Comparison of ENCODE assay signal across 8 cellular contexts in the genomic region with DNA sequence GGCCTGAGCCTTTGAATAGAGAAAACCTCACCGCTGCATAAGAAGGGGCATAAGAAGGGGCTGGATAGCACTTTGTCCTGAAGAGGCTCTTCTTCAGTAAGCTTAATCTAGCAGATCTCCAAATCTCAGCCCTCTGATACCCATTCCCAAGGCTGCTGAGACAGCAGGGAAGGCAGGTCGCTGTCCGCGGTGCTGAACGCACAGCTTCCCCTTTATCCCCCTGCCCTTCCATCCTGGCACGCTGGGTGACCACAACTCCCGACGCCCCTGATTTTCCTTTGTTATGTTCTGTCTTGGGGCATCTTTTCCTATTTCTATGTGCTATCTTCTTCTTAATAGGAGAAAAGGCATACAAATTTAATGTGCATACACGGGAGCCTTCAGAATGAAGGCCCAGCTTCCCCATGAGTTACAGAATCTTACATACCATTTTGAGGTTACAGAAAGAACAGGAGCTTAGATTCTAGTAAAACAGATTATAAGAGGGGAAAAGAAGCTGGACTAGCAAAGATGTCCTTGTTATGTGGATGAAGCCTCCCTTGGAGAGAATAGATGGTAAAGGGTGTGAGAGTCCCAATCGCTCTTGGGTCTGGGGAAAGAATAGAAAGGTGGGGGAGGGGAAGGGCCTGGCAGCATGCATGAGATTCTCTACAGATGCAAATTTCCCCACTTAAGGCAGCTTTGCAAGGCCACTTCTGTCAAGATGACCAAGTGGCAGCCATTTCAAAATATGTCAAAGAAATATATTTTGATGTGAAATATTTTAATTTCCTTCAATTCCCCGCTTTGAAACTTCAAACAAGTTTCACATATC. TPM values are rescaled to one million over a fixed set of nuclear protein-coding genes. Genes with fewer than 3 reads are reported as not detected.
DNase-seq lines count a peak whose midpoint lies in the region; ATAC-seq, FAIRE-seq and TF ChIP-seq lines count a peak whose summit lies in the region.
"Had no signal": no experiment of that assay in that cellular context is flagged by ENCODE, and none has a peak within 500 bp of the region (broad histone marks: within the 10 kb centered on the region; RNA-seq: fewer than 3 reads in every experiment).

No MANE protein-coding gene starts in this region.

- H3K36me3 Mint-ChIP-seq in endodermal cell (ENCODE audit: low read depth) = no peaks in the 10 kb centered on the region
- H3K36me3 Mint-ChIP-seq in activated T-helper 17 cell treated with anti-CD3 and anti-CD28 coated beads, Interleukin-2, amount 50 U/mL, for 72 hours (ENCODE audit: low read depth) = no peaks in the 10 kb centered on the region

- peaks cover 4% of the 10 kb centered on the region for H3K27me3 Mint-ChIP-seq in endodermal cell (ENCODE audit: insufficient read depth)
- peaks cover 22% of the 10 kb centered on the region for H3K27me3 Mint-ChIP-seq in activated T-helper 17 cell treated with anti-CD3 and anti-CD28 coated beads, Interleukin-2, amount 50 U/mL, for 72 hours

- no peak overlapping the region for H2AK5ac ChIP-seq in mesendoderm (ENCODE audit: low read length)

- H2BK5ac ChIP-seq in mesendoderm (ENCODE audit: low read length) = no peak overlapping the region

- intact Hi-C loops in ascending aorta (cut with DNase I) = no loop called here

- no peaks in the 10 kb centered on the region for H3K36me3 ChIP-seq in endodermal cell (ENCODE audit: control insufficient read depth, insufficient read depth, low read length)
- H3K36me3 ChIP-seq in mesendoderm (ENCODE audit: control insufficient read depth, insufficient read depth, low read length) = no peaks in the 10 kb centered on the region
- H3K36me3 ChIP-seq in ascending aorta = no peaks in the 10 kb centered on the region

- H3K79me2 ChIP-seq in mesendoderm (ENCODE audit: control insufficient read depth, insufficient read depth, low read length) = no peaks in the 10 kb centered on the region

- no peak overlapping the region for H3K18ac ChIP-seq in mesendoderm (ENCODE audit: low read length)

- peak; percentile 40 for DNase-seq in HFF-Myc (ENCODE audit: extremely low read depth, low read depth)
- peak; percentile 5 for DNase-seq in RCC 7860 (ENCODE audit: low spot score)
- DNase-seq in endodermal cell = peak; percentile 94
- DNase-seq in mesendoderm = peak; percentile 90
- DNase-seq in ascending aorta (ENCODE audit: low spot score in 2 of 2) = no peak

- peaks cover 3% of the 10 kb centered on the region for H3K9me3 Mint-ChIP-seq in endodermal cell
- peaks cover 4% of the 10 kb centered on the region for H3K9me3 Mint-ChIP-seq in activated T-helper 17 cell treated with anti-CD3 and anti-CD28 coated beads, Interleukin-2, amount 50 U/mL, for 72 hours

- H2BK120ac ChIP-seq in mesendoderm (ENCODE audit: low read depth, low read length) = no peak overlapping the region

- H3K4ac ChIP-seq in mesendoderm (ENCODE audit: low read depth, low read length) = no peak overlapping the region

- H3K27ac Mint-ChIP-seq in endodermal cell = no peak overlapping the region
- no peak overlapping the region for H3K27ac Mint-ChIP-seq in activated T-helper 17 cell treated with anti-CD3 and anti-CD28 coated beads, Interleukin-2, amount 50 U/mL, for 72 hours

- no peak overlapping the region for H3K4me3 Mint-ChIP-seq in endodermal cell
- no peak overlapping the region for H3K4me3 Mint-ChIP-seq in activated T-helper 17 cell treated with anti-CD3 and anti-CD28 coated beads, Interleukin-2, amount 50 U/mL, for 72 hours

- no peak overlapping the region for H4K8ac ChIP-seq in mesendoderm (ENCODE audit: low read depth, low read length)

- TF ChIP-seq CTCF in HFF-Myc (IDR thresholded peaks at IDR 0.05; ENCODE audit: low read depth, low read length, missing control alignments) (no peak), endodermal cell (conservative IDR thresholded peaks at IDR 0.05) (peak; percentile 23), ascending aorta (IDR thresholded peaks at IDR 0.05) (no peak)

- FAIRE-seq in RCC 7860 (lab: Jason Lieb, UNC) = no peak

- no peak overlapping the region for H3K23ac ChIP-seq in mesendoderm (ENCODE audit: low read length)

- no peak overlapping the region for H3K4me2 ChIP-seq in mesendoderm (ENCODE audit: low read length)

- H3K56ac ChIP-seq in mesendoderm (ENCODE audit: low read length) = no peak overlapping the region

- H3K27ac ChIP-seq in endodermal cell (ENCODE audit: low read depth, low read length) (no peak overlapping the region), mesendoderm (ENCODE audit: low read depth, low read length) (no peak overlapping the region), ascending aorta (no peak overlapping the region)

- H3K4me3 ChIP-seq in HFF-Myc (replicated peaks; ENCODE audit: low read depth, low read length) (no peak overlapping the region), endodermal cell (ENCODE audit: low read length) (no peak overlapping the region), mesendoderm (ENCODE audit: low read length) (no peak overlapping the region), ascending aorta (no peak overlapping the region)

- H3K9ac ChIP-seq in endodermal cell (ENCODE audit: extremely low read depth, low read length, poor library complexity, severe bottlenecking) (no peak overlapping the region), mesendoderm (ENCODE audit: low read length) (no peak overlapping the region)

- WGBS in endodermal cell (ENCODE audit: insufficient coverage in 1 of 2, insufficient read length in 1 of 2), 2 experiments = 4 to 9% methylated on average over 9 to 11 of the region's 11 CpGs
- WGBS in mesendoderm (ENCODE audit: extremely low coverage, insufficient coverage, low lambda C conversion rate) = no CpG with 5 or more reads among the region's 11 CpGs

- no peak for ATAC-seq in HG03280 (IDR thresholded peaks at IDR 0.05; ENCODE audit: unreplicated experiment)
- no peak for ATAC-seq in activated T-helper 17 cell treated with anti-CD3 and anti-CD28 coated beads, Interleukin-2, amount 50 U/mL, for 72 hours (replicated peaks)

- H3K27me3 ChIP-seq in endodermal cell (ENCODE audit: control insufficient read depth, insufficient read depth, low read length, poor library complexity, severe bottlenecking) (no peaks in the 10 kb centered on the region), mesendoderm (ENCODE audit: insufficient read depth, low read length, poor library complexity) (no peaks in the 10 kb centered on the region), ascending aorta (peaks cover 6% of the 10 kb centered on the region)

- no peak overlapping the region for H2BK15ac ChIP-seq in mesendoderm (replicated peaks; ENCODE audit: low read depth)

- H3K4me1 ChIP-seq in endodermal cell (ENCODE audit: control insufficient read depth, insufficient read depth, low read length) = no peaks in the 10 kb centered on the region
- H3K4me1 ChIP-seq in mesendoderm (ENCODE audit: control insufficient read depth, low read depth, low read length) = no peaks in the 10 kb centered on the region
- no peaks in the 10 kb centered on the region for H3K4me1 ChIP-seq in ascending aorta

- H3K4me1 Mint-ChIP-seq in endodermal cell = no peaks in the 10 kb centered on the region
- no peaks in the 10 kb centered on the region for H3K4me1 Mint-ChIP-seq in activated T-helper 17 cell treated with anti-CD3 and anti-CD28 coated beads, Interleukin-2, amount 50 U/mL, for 72 hours

- H3K9me3 ChIP-seq in endodermal cell (ENCODE audit: control insufficient read depth, low read length) (no peaks in the 10 kb centered on the region), ascending aorta (peaks cover 0 to 11% of the 10 kb centered on the region in 2 donors)

- no peaks in the 10 kb centered on the region for H3K79me1 ChIP-seq in mesendoderm (ENCODE audit: low read length)

- no peak overlapping the region for H4K5ac ChIP-seq in mesendoderm (ENCODE audit: low read length)

RNA-seq across cellular contexts. Expression of a gene that starts 5.7 kb away (rescaled TPM):
- total RNA-seq in endodermal cell (10 to 100 TPM; 11.4 to 12.7 TPM), ascending aorta (not detected)
- polyA plus RNA-seq in endodermal cell (2013, experiment 1 of 2) = 15.4 TPM
- polyA plus RNA-seq in endodermal cell (2013, experiment 2 of 2) = 13.5 TPM
- 3.9 TPM for polyA plus RNA-seq in mesendoderm (2013, experiment 1 of 2)
- polyA plus RNA-seq in mesendoderm (2013, experiment 2 of 2) = 3.7 TPM
- under 1 TPM in 1 of 2 donors, not detected in 1; 0.11 TPM for total RNA-seq in activated T-helper 17 cell treated with anti-CD3 and anti-CD28 coated beads, Interleukin-2, amount 50 U/mL, for 72 hours

RNA-seq across cellular contexts. Expression of a gene that starts 23.8 kb away (rescaled TPM):
- under 1 TPM; 0.68 to 0.73 TPM for total RNA-seq in endodermal cell
- 0.11 TPM for polyA plus RNA-seq in endodermal cell (2013, experiment 1 of 2)
- not detected for polyA plus RNA-seq in endodermal cell (2013, experiment 2 of 2)
- 2.0 TPM for polyA plus RNA-seq in mesendoderm (2013, experiment 1 of 2)
- polyA plus RNA-seq in mesendoderm (2013, experiment 2 of 2) = 2.3 TPM
- not detected for total RNA-seq in ascending aorta
- total RNA-seq in activated T-helper 17 cell treated with anti-CD3 and anti-CD28 coated beads, Interleukin-2, amount 50 U/mL, for 72 hours = not detected
- total RNA-seq: subcutaneous adipose tissue had no signal

RNA-seq across cellular contexts. Expression of a gene that starts 55.6 kb away (rescaled TPM):
- 10 to 100 TPM; 48.1 to 52.6 TPM for total RNA-seq in endodermal cell
- 30.0 TPM for polyA plus RNA-seq in endodermal cell (2013, experiment 1 of 2)
- 34.4 TPM for polyA plus RNA-seq in endodermal cell (2013, experiment 2 of 2)
- 19.5 TPM for polyA plus RNA-seq in mesendoderm (2013, experiment 1 of 2)
- polyA plus RNA-seq in mesendoderm (2013, experiment 2 of 2) = 17.6 TPM
- not detected for total RNA-seq in ascending aorta
- total RNA-seq in activated T-helper 17 cell treated with anti-CD3 and anti-CD28 coated beads, Interleukin-2, amount 50 U/mL, for 72 hours = under 1 TPM; 0.13 to 0.16 TPM

RNA-seq across cellular contexts. Expression of a gene that starts 55.9 kb away (rescaled TPM):
- total RNA-seq in endodermal cell (1 to 10 TPM; 1.8 to 2.0 TPM), ascending aorta (8.6 TPM)
- polyA plus RNA-seq in endodermal cell (2013, experiment 1 of 2) = 1.7 TPM
- polyA plus RNA-seq in endodermal cell (2013, experiment 2 of 2) = 0.83 TPM
- 0.38 TPM for polyA plus RNA-seq in mesendoderm (2013, experiment 1 of 2)
- polyA plus RNA-seq in mesendoderm (2013, experiment 2 of 2) = 0.56 TPM
- total RNA-seq in activated T-helper 17 cell treated with anti-CD3 and anti-CD28 coated beads, Interleukin-2, amount 50 U/mL, for 72 hours = under 1 TPM in 1 of 2 donors, not detected in 1; 0.09 TPM

Comparison
In these comparisons a context has a peak if more than half of its experiments do, and no peak if none do; other contexts are left out.
1. DNase-seq: peak in HFF-Myc (single experiment), RCC 7860 (single experiment), endodermal cell (single experiment) and mesendoderm (single experiment); none in ascending aorta (0 of 2).
2. RNA of a gene that starts 5.7 kb away (total RNA-seq): 11.4 to 12.7 TPM in endodermal cell; 0.11 TPM in activated T-helper 17 cell treated with anti-CD3 and anti-CD28 coated beads, Interleukin-2, amount 50 U/mL, for 72 hours and not detected in ascending aorta (single experiment); every median in the first group is over 10 times any median in the second.
3. RNA of a gene that starts 55.6 kb away (total RNA-seq): 48.1 to 52.6 TPM in endodermal cell; 0.13 to 0.16 TPM in activated T-helper 17 cell treated with anti-CD3 and anti-CD28 coated beads, Interleukin-2, amount 50 U/mL, for 72 hours and not detected in ascending aorta (single experiment); every median in the first group is over 10 times any median in the second.